In genomic region chr12:6281081-6281809, GRCh38 we compare ENCODE assay signal across 23 cellular contexts. TPM values are rescaled to one million over a fixed set of nuclear protein-coding genes. Genes with fewer than 3 reads are reported as not detected.
DNase-seq lines count a peak whose midpoint lies in the region; ATAC-seq, FAIRE-seq and TF ChIP-seq lines count a peak whose summit lies in the region.
"Had no signal": no experiment of that assay in that cellular context is flagged by ENCODE, and none has a peak within 500 bp of the region (broad histone marks: within the 10 kb centered on the region; RNA-seq: fewer than 3 reads in every experiment).

No MANE protein-coding gene starts in this region.

- H3K27me3 ChIP-seq in RWPE2 (ENCODE audit: insufficient read depth, poor library complexity, severe bottlenecking) = no peaks in the 10 kb centered on the region
- no peaks in the 10 kb centered on the region for H3K27me3 ChIP-seq in keratinocyte (ENCODE audit: control insufficient read depth, extremely low read depth, insufficient read depth, low read length)
- no peaks in the 10 kb centered on the region for H3K27me3 ChIP-seq in transverse colon
- H3K27me3 ChIP-seq: BE2C, brain microvascular endothelial cell, pancreas had no signal

- no peaks in the 10 kb centered on the region for H3K9me1 ChIP-seq in keratinocyte (ENCODE audit: control insufficient read depth, extremely low read depth, insufficient read depth, low read length)

- no peaks in the 10 kb centered on the region for H3K9me3 Mint-ChIP-seq in type B pancreatic cell
- H3K9me3 Mint-ChIP-seq: activated naive CD4-positive, alpha-beta T cell treated with anti-CD3 and anti-CD28 coated beads, Interleukin-2, amount 50 U/mL, for 72 hours; WTC11 had no signal

- H3K36me3 ChIP-seq in RWPE2 (ENCODE audit: low read depth) = no peaks in the 10 kb centered on the region
- H3K36me3 ChIP-seq in keratinocyte (ENCODE audit: control insufficient read depth in 2 of 2, extremely low read depth in 1 of 2, insufficient read depth in 2 of 2, low read length in 2 of 2) = no peaks in the 10 kb centered on the region
- H3K36me3 ChIP-seq in transverse colon = no peaks in the 10 kb centered on the region
- H3K36me3 ChIP-seq: BE2C, brain microvascular endothelial cell, pancreas had no signal

- H3K4me1 ChIP-seq in RWPE2 (ENCODE audit: insufficient read depth, poor library complexity, severe bottlenecking) (peaks cover 48% of the 10 kb centered on the region), keratinocyte (ENCODE audit: control insufficient read depth, extremely low read depth, insufficient read depth, low read length) (peaks cover 52% of the 10 kb centered on the region), transverse colon (peaks cover 29 to 49% (median 31%) of the 10 kb centered on the region in 4 donors)

- H3K27ac ChIP-seq in RWPE2 (ENCODE audit: poor library complexity, severe bottlenecking) (peak overlapping the region; percentile 96), keratinocyte (ENCODE audit: control insufficient read depth, insufficient read depth, low read length) (peak overlapping the region; percentile 20), transverse colon (no peak overlapping the region)
- H3K27ac ChIP-seq: dorsolateral prefrontal cortex, KMS-11 had no signal

- H3K4me3 ChIP-seq in RWPE2 (ENCODE audit: severe bottlenecking) (no peak overlapping the region), keratinocyte (ENCODE audit: control insufficient read depth in 2 of 3, extremely low read depth in 1 of 3, insufficient read depth in 2 of 3, low read depth in 1 of 3, low read length in 3 of 3) (no peak overlapping the region), transverse colon (no peak overlapping the region)
- H3K4me3 ChIP-seq: dorsolateral prefrontal cortex, pancreas had no signal

- no peaks in the 10 kb centered on the region for H3K79me2 ChIP-seq in keratinocyte (ENCODE audit: control insufficient read depth, insufficient read depth, low read length)

- no peak overlapping the region for H3K4me2 ChIP-seq in keratinocyte (ENCODE audit: control insufficient read depth, extremely low read depth, insufficient read depth, low read depth, low read length)
- H3K4me2 ChIP-seq: KMS-11 had no signal

- peak overlapping the region; percentile 46 for H3K27ac Mint-ChIP-seq in type B pancreatic cell
- H3K27ac Mint-ChIP-seq: activated CD8-positive, alpha-beta T cell treated with anti-CD3 and anti-CD28 coated beads, Interleukin-2, amount 10 ng/mL, durations not matched to agents 7 days and 5 days; WTC11 had no signal

- peak overlapping the region; percentile 49 for H3K4me3 Mint-ChIP-seq in type B pancreatic cell
- H3K4me3 Mint-ChIP-seq: activated CD8-positive, alpha-beta T cell treated with anti-CD3 and anti-CD28 coated beads, Interleukin-2, amount 10 ng/mL, durations not matched to agents 7 days and 5 days; WTC11 had no signal

- H3K9ac ChIP-seq in keratinocyte (ENCODE audit: control insufficient read depth, extremely low read depth, insufficient read depth, low read length) = no peak overlapping the region
- H3K9ac ChIP-seq: KMS-11 had no signal

- H3K27me3 Mint-ChIP-seq in type B pancreatic cell = peaks cover 19% of the 10 kb centered on the region

- peak; percentile 55 for DNase-seq in EL
- no peak for DNase-seq in RWPE2 (ENCODE audit: low spot score)
- no peak for DNase-seq in keratinocyte (ENCODE audit: low read depth, low spot score)
- DNase-seq in type B pancreatic cell (ENCODE audit: extremely low spot score, unreplicated experiment) = no peak
- no peak for DNase-seq in transverse colon
- no peak for DNase-seq in DMS 273 (lab: John Stamatoyannopoulos, UW; ENCODE audit: unreplicated experiment)
- DNase-seq: activated CD8-positive, alpha-beta T cell treated with anti-CD3 and anti-CD28 coated beads, Interleukin-2, amount 10 ng/mL, durations not matched to agents 7 days and 5 days; BE2C; brain microvascular endothelial cell; DMS79; glutamatergic neuron; GOT3; left ventricle myocardium superior; NCI-H1092; NCI-H510A treated with DMSO at 0.1 percent for 48 hours; Right ventricle myocardium superior; T-helper 1 cell had no signal

- 84 to 91% methylated on average over 5 to 13 of the region's 13 CpGs for WGBS in transverse colon (ENCODE audit: low coverage in 1 of 2), 2 donors

- no peak for TF ChIP-seq POLR2A in transverse colon (IDR thresholded peaks at IDR 0.05)

- H2AFZ ChIP-seq in keratinocyte (ENCODE audit: control insufficient read depth, low read length) = no peak overlapping the region

- TF ChIP-seq EP300 in transverse colon (IDR thresholded peaks at IDR 0.05; ENCODE audit: low read depth) = no peak

- in situ Hi-C loops in transverse colon (cut with MboI; ENCODE audit: low pct_ligation_motif_present in 1 of 4, low pct_unique_long_range_greater_than_20kb in 1 of 4, low sequenced_read_pairs in 3 of 4) = loop anchor here (5.0 to 10.0 kb wide), 6 partner anchors 86 to 296 kb away; no protein-coding TSS in a partner anchor

- H3K9me3 ChIP-seq in RWPE2 (ENCODE audit: severe bottlenecking) (no peaks in the 10 kb centered on the region), keratinocyte (ENCODE audit: control insufficient read depth, low read depth, low read length) (no peaks in the 10 kb centered on the region), transverse colon (no peaks in the 10 kb centered on the region)
- H3K9me3 ChIP-seq: BE2C, pancreas had no signal

- peaks cover 12% of the 10 kb centered on the region for H3K4me1 Mint-ChIP-seq in type B pancreatic cell (ENCODE audit: unreplicated experiment)

- dilution Hi-C loops in keratinocyte (cut with MboI; ENCODE audit: extremely low pct_ligation_motif_present, low sequenced_read_pairs) = no loop called here

- ATAC-seq in RWPE2 (ENCODE audit: low read depth) (no peak), HG02870 (IDR thresholded peaks at IDR 0.05; ENCODE audit: unreplicated experiment) (no peak)
- ATAC-seq: activated CD8-positive, alpha-beta T cell treated with anti-CD3 and anti-CD28 coated beads, Interleukin-2, amount 10 ng/mL, durations not matched to agents 7 days and 5 days; activated naive CD4-positive, alpha-beta T cell treated with anti-CD3 and anti-CD28 coated beads, Interleukin-2, amount 50 U/mL, for 72 hours; left ventricle myocardium superior; pancreas; WTC11 had no signal

- FAIRE-seq in keratinocyte (lab: Jason Lieb, UNC) = no peak
- FAIRE-seq: pancreas had no signal

- H4K20me1 ChIP-seq in keratinocyte (ENCODE audit: control insufficient read depth, extremely low read depth, insufficient read depth, low read length) = no peaks in the 10 kb centered on the region

- H3K36me3 Mint-ChIP-seq in type B pancreatic cell = no peaks in the 10 kb centered on the region
- H3K36me3 Mint-ChIP-seq: activated naive CD4-positive, alpha-beta T cell treated with anti-CD3 and anti-CD28 coated beads, Interleukin-2, amount 50 U/mL, for 72 hours; WTC11 had no signal

- TF ChIP-seq CTCF in RWPE2 (IDR thresholded peaks at IDR 0.05; ENCODE audit: poor library complexity, severe bottlenecking) (no peak), keratinocyte (optimal IDR thresholded peaks at IDR 0.05 in 1 of 3, IDR thresholded peaks at IDR 0.05 in 1 of 3, conservative IDR thresholded peaks at IDR 0.05 in 1 of 3; ENCODE audit: extremely low read depth in 1 of 3, insufficient read depth in 2 of 3, low read length in 3 of 3) (no peak), type B pancreatic cell (conservative IDR thresholded peaks at IDR 0.05) (no peak), transverse colon (IDR thresholded peaks at IDR 0.05) (no peak)

- intact Hi-C loops in transverse colon (cut with DNase I; ENCODE audit: low total_unique reads) = loop anchor here (10.0 kb wide), 1 partner anchor 296 kb away; no protein-coding TSS in a partner anchor

RNA-seq across cellular contexts. Expression of gene PLEKHG6, which starts 29.2 kb away (rescaled TPM):
- 0.74 to 1.9 TPM (median 0.81 TPM) in 3 replicates for polyA plus RNA-seq in keratinocyte
- polyA plus RNA-seq in keratinocyte (2011; ENCODE audit: low read depth) = 2.2 TPM
- 1.8 and 3.2 TPM in 2 replicates for polyA plus RNA-seq in keratinocyte (2011; cell fraction: cytosol; rRNA removed)
- polyA plus RNA-seq in keratinocyte (2011; cell fraction: nucleus; rRNA removed) = 3.3 and 9.0 TPM in 2 replicates
- polyA plus RNA-seq in keratinocyte (2012; ENCODE audit: low replicate concordance) = 1.7 and 9.6 TPM in 2 replicates
- polyA minus RNA-seq in keratinocyte = 1.2 to 5.2 TPM (median 4.6 TPM) in 3 replicates
- polyA minus RNA-seq in keratinocyte (2011; cell fraction: cytosol; rRNA and poly(A)+ RNA removed) = 5.6 TPM
- polyA minus RNA-seq in keratinocyte (2011; cell fraction: nucleus; rRNA and poly(A)+ RNA removed) = 1.5 and 2.1 TPM in 2 replicates
- total RNA-seq in type B pancreatic cell (ENCODE audit: low replicate concordance) (32.4 and 115 TPM in 2 replicates), transverse colon (100 to 1,000 TPM; 142 to 373 (median 198) TPM)
- total RNA-seq: activated naive CD4-positive, alpha-beta T cell treated with anti-CD3 and anti-CD28 coated beads, Interleukin-2, amount 50 U/mL, for 72 hours had no signal

Comparison
In these comparisons a context has a peak if more than half of its experiments do, and no peak if none do; other contexts are left out.
1. H3K27ac ChIP-seq: peak in RWPE2 (single experiment) and keratinocyte (single experiment); none in transverse colon (0 of 4).